11 cellular contexts compared by ENCODE assay signal in the genomic region with DNA sequence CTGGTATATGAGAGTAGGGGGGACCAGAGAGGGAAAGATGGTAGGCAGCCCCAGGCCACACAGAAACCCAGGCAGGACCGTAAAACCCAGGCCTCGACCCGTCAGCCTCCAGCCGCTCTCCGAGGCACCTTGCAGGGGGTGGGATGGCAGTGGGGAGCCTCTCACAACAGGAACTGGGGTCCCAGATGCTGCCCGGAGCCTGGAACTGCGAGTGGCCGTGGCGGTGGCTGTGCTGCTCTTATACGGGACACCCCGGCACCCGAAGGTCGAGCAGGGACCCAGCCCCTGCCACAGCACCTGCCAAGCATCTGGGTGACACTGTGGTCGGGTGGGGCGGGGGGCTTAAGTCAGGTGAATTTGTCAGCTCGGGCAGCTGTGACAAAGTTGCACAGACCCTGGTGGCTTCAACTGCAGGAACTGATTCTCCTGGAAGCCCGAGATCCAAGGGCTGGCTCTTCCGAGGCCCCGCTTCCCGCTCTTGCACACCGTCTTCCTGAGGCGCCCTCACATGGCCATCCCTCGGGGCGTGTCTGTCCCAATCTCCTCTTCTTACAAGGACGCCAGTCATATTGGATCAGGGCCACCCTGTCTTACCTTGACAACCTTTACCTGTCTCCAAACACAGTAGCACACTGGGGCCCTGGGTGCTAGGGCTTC. TPM values are rescaled to one million over a fixed set of nuclear protein-coding genes. Genes with fewer than 3 reads are reported as not detected.
A peak's percentile ranks its signal among the peaks of the same experiment; 100 is the strongest.
DNase-seq lines count a peak whose midpoint lies in the region; ATAC-seq and TF ChIP-seq lines count a peak whose summit lies in the region.
"Had no signal": no experiment of that assay in that cellular context is flagged by ENCODE, and none has a peak within 500 bp of the region (broad histone marks: within the 10 kb centered on the region; RNA-seq: fewer than 3 reads in every experiment).

No MANE protein-coding gene starts in this region.

- TF ChIP-seq POLR2A in upper lobe of left lung (IDR thresholded peaks at IDR 0.05) = no peak

- ATAC-seq in Right ventricle myocardium superior (ENCODE audit: poor library complexity) = peak; percentile 17
- ATAC-seq in Right ventricle myocardium inferior = no peak
- no peak for ATAC-seq in lung (ENCODE audit: insufficient read depth, low FRiP score)
- no peak for ATAC-seq in upper lobe of left lung (ENCODE audit: low FRiP score in 2 of 2)
- ATAC-seq in HG02798 (IDR thresholded peaks at IDR 0.05; ENCODE audit: poor library complexity, unreplicated experiment) = no peak
- ATAC-seq in HG03457 (IDR thresholded peaks at IDR 0.05; ENCODE audit: unreplicated experiment) = no peak

- H3K9me3 ChIP-seq in lung (ENCODE audit: control insufficient read depth in 2 of 2, insufficient read depth in 1 of 2, low read length in 1 of 2) (no peaks in the 10 kb centered on the region), upper lobe of left lung (no peaks in the 10 kb centered on the region)

- no peak overlapping the region for H3K4me3 Mint-ChIP-seq in brain

- H3K36me3 Mint-ChIP-seq in brain = no peaks in the 10 kb centered on the region

- H3K4me3 ChIP-seq in lung (no peak overlapping the region), upper lobe of left lung (no peak overlapping the region)

- peaks cover 25% of the 10 kb centered on the region for H3K4me1 Mint-ChIP-seq in brain

- intact Hi-C loops in Right ventricle myocardium superior (cut with DNase I) = no loop called here
- intact Hi-C loops in Right ventricle myocardium inferior (cut with DNase I) = no loop called here

- no peaks in the 10 kb centered on the region for H3K9me3 Mint-ChIP-seq in brain

- H3K27ac Mint-ChIP-seq in brain = peak overlapping the region in 4 of 5 experiments; percentile 52 to 86 (median 78)

- TF ChIP-seq CTCF in brain (conservative IDR thresholded peaks at IDR 0.05) (peak in 1 of 2 experiments; percentile 18), lung (IDR thresholded peaks at IDR 0.05; ENCODE audit: control extremely low read depth, extremely low read depth) (no peak), upper lobe of left lung (IDR thresholded peaks at IDR 0.05) (peak in 2 of 6 experiments; percentile 15 to 24)

- no peak for DNase-seq in Right ventricle myocardium superior
- DNase-seq in Right ventricle myocardium inferior (ENCODE audit: missing footprints) = no peak
- no peak for DNase-seq in lung (ENCODE audit: low spot score)
- DNase-seq in upper lobe of left lung = peak in 1 of 2 donors; percentile 60
- DNase-seq in OCI-M1 (lab: John Stamatoyannopoulos, UW) = no peak
- DNase-seq: activated CD4-positive, alpha-beta T cell treated with anti-CD3 and anti-CD28 coated beads for 1 hour; cerebellar nuclear complex; NCI-H2171 treated with DMSO at 0.1 percent for 48 hours had no signal

- WGBS in lung, 2 donors = 76 to 84% methylated on average over 25 of the region's 25 CpGs
- WGBS in upper lobe of left lung, 2 donors = 73 to 81% methylated on average over 7 to 25 of the region's 25 CpGs

- H3K27me3 ChIP-seq in lung (ENCODE audit: control insufficient read depth, insufficient read depth) (no peaks in the 10 kb centered on the region), upper lobe of left lung (no peaks in the 10 kb centered on the region)

- H3K36me3 ChIP-seq in lung (ENCODE audit: control insufficient read depth in 2 of 2, insufficient read depth in 2 of 2, low read length in 2 of 2) (no peaks in the 10 kb centered on the region), upper lobe of left lung (no peaks in the 10 kb centered on the region)

- H3K27me3 Mint-ChIP-seq in brain = no peaks in the 10 kb centered on the region

- no peak for TF ChIP-seq EP300 in upper lobe of left lung (IDR thresholded peaks at IDR 0.05)

- H3K4me1 ChIP-seq in lung (ENCODE audit: control insufficient read depth in 2 of 2, insufficient read depth in 2 of 2, low read length in 2 of 2) (peaks cover 3 to 18% of the 10 kb centered on the region in 2 donors), upper lobe of left lung (peaks cover 27 to 56% (median 38%) of the 10 kb centered on the region in 4 donors)

- H3K27ac ChIP-seq in lung (ENCODE audit: low read depth in 1 of 2, low read length in 1 of 2) (peak overlapping the region; percentile 71 to 76), upper lobe of left lung (peak overlapping the region; percentile 36 to 55 (median 48))

RNA-seq across cellular contexts. Expression of a gene that starts 47.6 kb away (rescaled TPM):
- total RNA-seq in Right ventricle myocardium superior (61.5 TPM), Right ventricle myocardium inferior (72.0 TPM), lung (100 to 1,000 TPM; 128 to 177 TPM), upper lobe of left lung (100 to 1,000 TPM in 5 of 6 donors, 10 to 100 TPM in 1; 77.9 to 321 (median 165) TPM)
- polyA plus RNA-seq in brain (ENCODE audit: insufficient read depth, low read depth, low replicate concordance) (36.4 TPM), lung (100 to 1,000 TPM; 275 to 379 TPM)
